ENCODE assay signal across 2 cellular contexts in genomic region chr6:39792501-39793450, GRCh38.
TF ChIP-seq lines count a peak whose summit lies in the region.

No MANE protein-coding gene starts in this region.

TF ChIP-seq in liver, 16 proteins besides CTCF, POLR2A, EP300 and RAD21 (continued from another document):
- TF ChIP-seq REST (IDR thresholded peaks at IDR 0.05): no peak
- no peak for TF ChIP-seq HNF4A (conservative IDR thresholded peaks at IDR 0.05)
- TF ChIP-seq FOXA1 (IDR thresholded peaks at IDR 0.05): no peak
- no peak for TF ChIP-seq JUND (IDR thresholded peaks at IDR 0.05)
- TF ChIP-seq NR2F2 (IDR thresholded peaks at IDR 0.05): no peak
- no peak for TF ChIP-seq GABPA (IDR thresholded peaks at IDR 0.05 in 1 of 2, conservative IDR thresholded peaks at IDR 0.05 in 1 of 2)

TF ChIP-seq in HepG2, 621 proteins besides CTCF, POLR2A, EP300 and RAD21 (continued from another document):
- no peak for TF ChIP-seq ZNF577 (CRISPR knock-in tag; IDR thresholded peaks at IDR 0.05; ENCODE audit: borderline replicate concordance, low read depth)
- TF ChIP-seq ZNF713 (CRISPR knock-in tag; IDR thresholded peaks at IDR 0.05): no peak
- TF ChIP-seq ASH2L (IDR thresholded peaks at IDR 0.05; ENCODE audit: insufficient read length, low read depth, low read length): no peak
- no peak for TF ChIP-seq ZNF414 (CRISPR knock-in tag; IDR thresholded peaks at IDR 0.05)
- TF ChIP-seq, protein P1, sequence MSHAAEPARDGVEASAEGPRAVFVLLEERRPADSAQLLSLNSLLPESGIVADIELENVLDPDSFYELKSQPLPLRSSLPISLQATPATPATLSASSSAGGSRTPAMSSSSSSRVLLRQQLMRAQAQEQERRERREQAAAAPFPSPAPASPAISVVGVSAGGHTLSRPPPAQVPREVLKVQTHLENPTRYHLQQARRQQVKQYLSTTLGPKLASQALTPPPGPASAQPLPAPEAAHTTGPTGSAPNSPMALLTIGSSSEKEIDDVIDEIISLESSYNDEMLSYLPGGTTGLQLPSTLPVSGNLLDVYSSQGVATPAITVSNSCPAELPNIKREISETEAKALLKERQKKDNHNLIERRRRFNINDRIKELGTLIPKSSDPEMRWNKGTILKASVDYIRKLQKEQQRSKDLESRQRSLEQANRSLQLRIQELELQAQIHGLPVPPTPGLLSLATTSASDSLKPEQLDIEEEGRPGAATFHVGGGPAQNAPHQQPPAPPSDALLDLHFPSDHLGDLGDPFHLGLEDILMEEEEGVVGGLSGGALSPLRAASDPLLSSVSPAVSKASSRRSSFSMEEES (CRISPR knock-in tag; IDR thresholded peaks at IDR 0.05): no peak
- TF ChIP-seq, protein P2, sequence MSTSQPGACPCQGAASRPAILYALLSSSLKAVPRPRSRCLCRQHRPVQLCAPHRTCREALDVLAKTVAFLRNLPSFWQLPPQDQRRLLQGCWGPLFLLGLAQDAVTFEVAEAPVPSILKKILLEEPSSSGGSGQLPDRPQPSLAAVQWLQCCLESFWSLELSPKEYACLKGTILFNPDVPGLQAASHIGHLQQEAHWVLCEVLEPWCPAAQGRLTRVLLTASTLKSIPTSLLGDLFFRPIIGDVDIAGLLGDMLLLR (CRISPR knock-in tag; IDR thresholded peaks at IDR 0.05): no peak
- TF ChIP-seq FOXA3 (CRISPR knock-in tag; IDR thresholded peaks at IDR 0.05): no peak
- no peak for TF ChIP-seq CHD2 (IDR thresholded peaks at IDR 0.05; ENCODE audit: low read depth, low read length)
- no peak for TF ChIP-seq ETV5 (CRISPR knock-in tag; IDR thresholded peaks at IDR 0.05; ENCODE audit: borderline replicate concordance)
- TF ChIP-seq ZNF891 (CRISPR knock-in tag; IDR thresholded peaks at IDR 0.05): no peak
- TF ChIP-seq MTA1 (CRISPR knock-in tag; IDR thresholded peaks at IDR 0.05; ENCODE audit: borderline replicate concordance): no peak
- no peak for TF ChIP-seq ZFP36 (IDR thresholded peaks at IDR 0.05; ENCODE audit: borderline replicate concordance, low read depth, low read length, partially characterized antibody)
- no peak for TF ChIP-seq BHLHE40 (IDR thresholded peaks at IDR 0.05; ENCODE audit: low read length)
- no peak for TF ChIP-seq ZKSCAN8 (CRISPR knock-in tag; IDR thresholded peaks at IDR 0.05; ENCODE audit: borderline replicate concordance)
- TF ChIP-seq ZNF839 (CRISPR knock-in tag; IDR thresholded peaks at IDR 0.05; ENCODE audit: borderline replicate concordance): no peak
- TF ChIP-seq, protein P3, sequence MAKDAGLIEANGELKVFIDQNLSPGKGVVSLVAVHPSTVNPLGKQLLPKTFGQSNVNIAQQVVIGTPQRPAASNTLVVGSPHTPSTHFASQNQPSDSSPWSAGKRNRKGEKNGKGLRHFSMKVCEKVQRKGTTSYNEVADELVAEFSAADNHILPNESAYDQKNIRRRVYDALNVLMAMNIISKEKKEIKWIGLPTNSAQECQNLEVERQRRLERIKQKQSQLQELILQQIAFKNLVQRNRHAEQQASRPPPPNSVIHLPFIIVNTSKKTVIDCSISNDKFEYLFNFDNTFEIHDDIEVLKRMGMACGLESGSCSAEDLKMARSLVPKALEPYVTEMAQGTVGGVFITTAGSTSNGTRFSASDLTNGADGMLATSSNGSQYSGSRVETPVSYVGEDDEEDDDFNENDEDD (CRISPR knock-in tag; IDR thresholded peaks at IDR 0.05; ENCODE audit: borderline replicate concordance): no peak
